In genomic region chr11:64060263-64060860, GRCh38 we compare ENCODE assay signal across 10 cellular contexts. TPM values are rescaled to one million over a fixed set of nuclear protein-coding genes. Genes with fewer than 3 reads are reported as not detected.
A peak's percentile ranks its signal among the peaks of the same experiment; 100 is the strongest.
DNase-seq lines count a peak whose midpoint lies in the region; ATAC-seq and TF ChIP-seq lines count a peak whose summit lies in the region.
"Had no signal": no experiment of that assay in that cellular context is flagged by ENCODE, and none has a peak within 500 bp of the region (broad histone marks: within the 10 kb centered on the region; RNA-seq: fewer than 3 reads in every experiment).

No MANE protein-coding gene starts in this region.

- H3K79me2 ChIP-seq in OCI-LY7 (ENCODE audit: insufficient read depth, low read depth, low read length), result no peaks in the 10 kb centered on the region

- H3K4me1 Mint-ChIP-seq in CD8-positive, alpha-beta T cell (ENCODE audit: low read depth), result peaks cover 8% of the 10 kb centered on the region

- H3K4me3 Mint-ChIP-seq in CD8-positive, alpha-beta T cell, result peak overlapping the region; percentile 60

- no peaks in the 10 kb centered on the region for H3K9me2 ChIP-seq in OCI-LY7 (ENCODE audit: insufficient read depth, low read length)

- no peak overlapping the region for H3K27ac Mint-ChIP-seq in CD8-positive, alpha-beta T cell

- no peak for TF ChIP-seq EP300 in esophagus muscularis mucosa (IDR thresholded peaks at IDR 0.05)
- TF ChIP-seq EP300 in ovary (IDR thresholded peaks at IDR 0.05), result no peak

- no peak overlapping the region for H3K27ac ChIP-seq in CD8-positive, alpha-beta T cell (ENCODE audit: low read depth, low read length)
- H3K27ac ChIP-seq in OCI-LY7 (ENCODE audit: low read depth, low read length, poor library complexity, severe bottlenecking) (no peak overlapping the region), esophagus muscularis mucosa (replicated peaks in 1 of 4) (no peak overlapping the region), ovary (no peak overlapping the region), SJCRH30 (no peak overlapping the region)

- H2AFZ ChIP-seq in OCI-LY7 (ENCODE audit: low read length), result peak overlapping the region; percentile 93; the same call in 1 of the 2 replicates

- H3K27me3 ChIP-seq in CD8-positive, alpha-beta T cell (ENCODE audit: insufficient read depth, low read length), result no peaks in the 10 kb centered on the region
- H3K27me3 ChIP-seq in esophagus muscularis mucosa (peaks cover 0 to 25% (median 0%) of the 10 kb centered on the region in 4 donors), ovary (no peaks in the 10 kb centered on the region), SJCRH30 (no peaks in the 10 kb centered on the region)

- H4K20me1 ChIP-seq in OCI-LY7 (ENCODE audit: insufficient read depth, low read length), result no peaks in the 10 kb centered on the region

- TF ChIP-seq POLR2A in esophagus muscularis mucosa (IDR thresholded peaks at IDR 0.05; ENCODE audit: low read depth) (no peak), ovary (IDR thresholded peaks at IDR 0.05) (no peak), lower leg skin (IDR thresholded peaks at IDR 0.05) (no peak)

- DNase-seq in CD8-positive, alpha-beta T cell, result no peak
- DNase-seq in OCI-LY7 (ENCODE audit: low spot score) (no peak), esophagus muscularis mucosa (ENCODE audit: extremely low spot score) (no peak), ovary (no peak), lower leg skin (ENCODE audit: low spot score in 2 of 2) (no peak), NCI-H2196 treated with DMSO at 0.1 percent for 48 hours (lab: John Stamatoyannopoulos, UW; ENCODE audit: unreplicated experiment) (no peak), COR-L47 (lab: John Stamatoyannopoulos, UW) (no peak), SJCRH30 (no peak)
- DNase-seq: HCEC 1CT had no signal

- H3K4me1 ChIP-seq in CD8-positive, alpha-beta T cell (ENCODE audit: insufficient read depth, low read length), result peaks cover 7% of the 10 kb centered on the region
- H3K4me1 ChIP-seq in OCI-LY7 (ENCODE audit: insufficient read depth, low read length, poor library complexity, severe bottlenecking) (peaks cover 9% of the 10 kb centered on the region), esophagus muscularis mucosa (peaks cover 22 to 40% (median 29%) of the 10 kb centered on the region in 4 donors), ovary (ENCODE audit: insufficient read depth) (no peaks in the 10 kb centered on the region), SJCRH30 (peaks cover 6% of the 10 kb centered on the region)

- TF ChIP-seq CTCF in CD8-positive, alpha-beta T cell (IDR thresholded peaks at IDR 0.05), result no peak
- TF ChIP-seq CTCF in OCI-LY7 (conservative IDR thresholded peaks at IDR 0.05; ENCODE audit: low read length), result no peak
- TF ChIP-seq CTCF in esophagus muscularis mucosa (IDR thresholded peaks at IDR 0.05), result no peak
- no peak for TF ChIP-seq CTCF in ovary (IDR thresholded peaks at IDR 0.05)
- no peak for TF ChIP-seq CTCF in lower leg skin (IDR thresholded peaks at IDR 0.05)

- no peaks in the 10 kb centered on the region for H3K36me3 Mint-ChIP-seq in CD8-positive, alpha-beta T cell

- peaks cover 14% of the 10 kb centered on the region for H3K27me3 Mint-ChIP-seq in CD8-positive, alpha-beta T cell (ENCODE audit: low read depth)

- H3K9me3 Mint-ChIP-seq in CD8-positive, alpha-beta T cell, result no peaks in the 10 kb centered on the region

- no peaks in the 10 kb centered on the region for H3K9me3 ChIP-seq in CD8-positive, alpha-beta T cell (ENCODE audit: low read length)
- H3K9me3 ChIP-seq in OCI-LY7 (ENCODE audit: low read length) (no peaks in the 10 kb centered on the region), esophagus muscularis mucosa (no peaks in the 10 kb centered on the region), ovary (no peaks in the 10 kb centered on the region), SJCRH30 (replicated peaks) (no peaks in the 10 kb centered on the region)

- POLR2A ChIA-PET in CD8-positive, alpha-beta T cell (lab: Charles Lee), result no interaction called here
- POLR2A ChIA-PET in OCI-LY7 (lab: Charles Lee), result interaction anchor here (0.6 kb wide), 1 partner anchor 232 kb away, joined by 3 read pairs; no protein-coding TSS in a partner anchor

- WGBS in esophagus muscularis mucosa, result 37% methylated on average over 23 of the region's 35 CpGs
- WGBS in ovary, 3 donors, result 32 to 39% (median 36%) methylated on average over 32 to 35 of the region's 35 CpGs
- 37 to 38% methylated on average over 28 to 29 of the region's 35 CpGs for WGBS in lower leg skin, 2 donors

- intact Hi-C loops in CD8-positive, alpha-beta T cell (cut with DNase I, micrococcal nuclease), result no loop called here
- intact Hi-C loops in OCI-LY7 (cut with micrococcal nuclease; ENCODE audit: unreplicated experiment) (no loop called here), esophagus muscularis mucosa (cut with DNase I) (no loop called here), ovary (cut with DNase I) (no loop called here), lower leg skin (cut with DNase I; ENCODE audit: low total_unique reads) (no loop called here)

- no TSS peak for BruUV-seq in OCI-LY7 (replicated peaks; lab: Mats Ljungman, UMichigan)

- peak overlapping the region; percentile 57 for H3K4me3 ChIP-seq in CD8-positive, alpha-beta T cell (ENCODE audit: low read depth, low read length)
- peak overlapping the region; percentile 54 for H3K4me3 ChIP-seq in OCI-LY7 (ENCODE audit: low read depth, low read length, poor library complexity, severe bottlenecking)
- peak overlapping the region; percentile 38 to 58 (median 46) for H3K4me3 ChIP-seq in esophagus muscularis mucosa
- peak overlapping the region; percentile 16 for H3K4me3 ChIP-seq in ovary
- no peak overlapping the region for H3K4me3 ChIP-seq in lower leg skin (ENCODE audit: low read depth, poor library complexity, severe bottlenecking)
- H3K4me3 ChIP-seq in SJCRH30, result no peak overlapping the region

- peak overlapping the region; percentile 75 for H3K4me2 ChIP-seq in OCI-LY7 (ENCODE audit: low read length)

- CTCF ChIA-PET in CD8-positive, alpha-beta T cell (lab: Charles Lee), result no interaction called here
- CTCF ChIA-PET in OCI-LY7 (lab: Charles Lee; ENCODE audit: unreplicated experiment), result no interaction called here

- ATAC-seq in CD8-positive, alpha-beta T cell, result no peak

- no peaks in the 10 kb centered on the region for H3K36me3 ChIP-seq in CD8-positive, alpha-beta T cell (ENCODE audit: insufficient read depth, low read length)
- H3K36me3 ChIP-seq in OCI-LY7 (ENCODE audit: insufficient read depth, low read length) (no peaks in the 10 kb centered on the region), esophagus muscularis mucosa (no peaks in the 10 kb centered on the region), ovary (no peaks in the 10 kb centered on the region), SJCRH30 (no peaks in the 10 kb centered on the region)

RNA-seq across cellular contexts. Expression of gene FLRT1, which starts 24.6 kb away (rescaled TPM):
- not detected for total RNA-seq in CD8-positive, alpha-beta T cell
- not detected in 2 replicates for total RNA-seq in OCI-LY7 (2014; rRNA removed; shearing (Covaris generic))
- 0.11 TPM in 1 of 2 replicates, not detected in the other for total RNA-seq in OCI-LY7 (2022)
- total RNA-seq in esophagus muscularis mucosa, result 1 to 10 TPM; 2.1 to 5.0 (median 3.1) TPM
- 1 to 10 TPM in 1 of 7 donors, under 1 TPM in 6; 0.23 to 1.2 (median 0.45) TPM for total RNA-seq in ovary
- under 1 TPM; 0.13 to 0.17 TPM for polyA plus RNA-seq in ovary
- total RNA-seq in lower leg skin, result under 1 TPM in 3 of 4 donors, not detected in 1; 0.08 to 0.62 (median 0.15) TPM
- total RNA-seq in SJCRH30 (2014; rRNA removed; shearing (Covaris generic)), result 0.76 and 1.4 TPM in 2 replicates
- total RNA-seq: LHCN-M2 had no signal

Comparison
In these comparisons a context has a peak if more than half of its experiments do, and no peak if none do; other contexts are left out.
1. H3K4me3 ChIP-seq: peak in CD8-positive, alpha-beta T cell (single experiment), OCI-LY7 (single experiment), esophagus muscularis mucosa (4 of 4) and ovary (single experiment); none in lower leg skin (single experiment) and SJCRH30 (single experiment).